ENCODE assay signal across 10 cellular contexts in the genomic region with DNA sequence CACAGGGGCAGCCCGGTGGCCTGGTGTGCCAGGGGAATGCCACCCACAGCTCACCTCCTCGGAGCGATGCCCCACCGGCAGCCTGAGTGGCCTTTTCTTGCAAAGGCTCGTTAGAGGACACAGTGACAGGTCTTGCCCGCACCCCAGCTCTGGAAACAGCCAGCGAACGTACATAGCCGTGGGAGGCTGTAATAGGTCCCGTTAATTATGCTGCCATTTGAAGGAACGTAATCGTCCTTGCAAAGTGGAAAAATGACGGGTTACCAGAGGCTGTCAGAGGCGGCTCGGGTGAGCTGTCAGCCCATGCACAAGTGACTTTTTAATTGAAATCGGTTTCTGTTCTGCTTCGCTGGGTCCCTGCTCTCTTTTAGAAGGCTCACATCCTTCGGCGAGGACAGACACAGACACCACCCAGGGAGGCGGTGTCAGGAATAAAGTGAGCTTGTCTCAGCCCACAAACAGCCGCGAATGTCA.
DNase-seq lines count a peak whose midpoint lies in the region; ATAC-seq and TF ChIP-seq lines count a peak whose summit lies in the region.
"Had no signal": no experiment of that assay in that cellular context is flagged by ENCODE, and none has a peak within 500 bp of the region (broad histone marks: within the 10 kb centered on the region; RNA-seq: fewer than 3 reads in every experiment).

No MANE protein-coding gene starts in this region.

- H3K27ac ChIP-seq in trophoblast cell (ENCODE audit: low read depth, low read length) = no peak overlapping the region

- DNase-seq in HK-2 (ENCODE audit: unreplicated experiment) (peak; percentile 48), NOMO-1 treated with DMSO at 0.1 percent for 48 hours (lab: John Stamatoyannopoulos, UW; ENCODE audit: unreplicated experiment) (peak; percentile 74), fibroblast of the aortic adventitia (ENCODE audit: low read depth) (no peak), retinal pigment epithelial cell (ENCODE audit: low read depth) (no peak), trophoblast cell (no peak)
- DNase-seq: stimulated activated CD4-positive, alpha-beta T cell treated with anti-CD3 and anti-CD28 coated beads, Interleukin-1b, Interleukin-23, amount 100 ng/mL, for 48 hours had no signal

- H3K4me2 ChIP-seq in trophoblast cell (ENCODE audit: low read length) = no peak overlapping the region

- H3K4me3 ChIP-seq in fibroblast of the aortic adventitia (ENCODE audit: low read depth, low read length) = peak overlapping the region; percentile 3
- H3K4me3 ChIP-seq in retinal pigment epithelial cell (ENCODE audit: low read length) = peak overlapping the region; percentile 26
- H3K4me3 ChIP-seq in trophoblast cell (ENCODE audit: low read depth, low read length) = no peak overlapping the region

- H3K79me1 ChIP-seq in trophoblast cell (ENCODE audit: low read length) = no peaks in the 10 kb centered on the region

- H3K79me2 ChIP-seq in trophoblast cell (ENCODE audit: control insufficient read depth, insufficient read depth, low read length, poor library complexity) = no peaks in the 10 kb centered on the region

- H4K8ac ChIP-seq in trophoblast cell (ENCODE audit: low read depth, low read length) = no peak overlapping the region

- no peak overlapping the region for H2AK5ac ChIP-seq in trophoblast cell (ENCODE audit: low read length)

- no peak overlapping the region for H3K23ac ChIP-seq in trophoblast cell (ENCODE audit: low read length)

- H3K14ac ChIP-seq in trophoblast cell (ENCODE audit: low read length) = no peak overlapping the region

- no CpG with 5 or more reads among the region's 22 CpGs for WGBS in trophoblast cell (ENCODE audit: extremely low coverage, insufficient coverage, insufficient read length)

- TF ChIP-seq CTCF in fibroblast of the aortic adventitia (IDR thresholded peaks at IDR 0.05; ENCODE audit: insufficient read depth, low read length) (no peak), retinal pigment epithelial cell (conservative IDR thresholded peaks at IDR 0.05; ENCODE audit: low read depth, low read length) (no peak)

- no peak overlapping the region for H2BK12ac ChIP-seq in trophoblast cell (ENCODE audit: low read length)

- peaks cover 3% of the 10 kb centered on the region for H3K27me3 ChIP-seq in trophoblast cell (ENCODE audit: insufficient read depth, low read length)
- H3K27me3 ChIP-seq: tibial nerve had no signal

- H3K4me1 ChIP-seq in trophoblast cell (ENCODE audit: control insufficient read depth in 1 of 2, insufficient read depth in 2 of 2, low read length in 2 of 2) = no peaks in the 10 kb centered on the region

- no peak overlapping the region for H4K91ac ChIP-seq in trophoblast cell (ENCODE audit: low read depth, low read length)

- no peak overlapping the region for H3K18ac ChIP-seq in trophoblast cell (ENCODE audit: low read length)

- H2BK120ac ChIP-seq in trophoblast cell (ENCODE audit: insufficient read depth, low read length, poor library complexity) = no peak overlapping the region

- H3K9ac ChIP-seq in trophoblast cell (ENCODE audit: low read length) = no peak overlapping the region

- peaks cover 8% of the 10 kb centered on the region for H3K9me3 ChIP-seq in trophoblast cell (ENCODE audit: insufficient read depth, low read depth, low read length)

- H4K12ac ChIP-seq in trophoblast cell (ENCODE audit: low read depth, low read length) = no peak overlapping the region

- no peak overlapping the region for H2BK5ac ChIP-seq in trophoblast cell (ENCODE audit: low read depth, low read length, poor library complexity)

- ATAC-seq in GM19397 (IDR thresholded peaks at IDR 0.05; ENCODE audit: unreplicated experiment) = no peak
- no peak for ATAC-seq in HG02759 (IDR thresholded peaks at IDR 0.05; ENCODE audit: unreplicated experiment)
- ATAC-seq in HG03025 (IDR thresholded peaks at IDR 0.05; ENCODE audit: low FRiP score, unreplicated experiment) = no peak

- H3K36me3 ChIP-seq in trophoblast cell (ENCODE audit: control insufficient read depth in 1 of 2, insufficient read depth in 2 of 2, low read length in 2 of 2) = no peaks in the 10 kb centered on the region
- H3K36me3 ChIP-seq: tibial nerve had no signal

- H3K4ac ChIP-seq in trophoblast cell (ENCODE audit: low read depth, low read length) = no peak overlapping the region

- H2AFZ ChIP-seq in trophoblast cell (ENCODE audit: insufficient read depth, low read length, poor library complexity) = no peak overlapping the region

Comparison
In these comparisons a context has a peak if more than half of its experiments do, and no peak if none do; other contexts are left out.
1. DNase-seq: peak in HK-2 (single experiment) and NOMO-1 treated with DMSO at 0.1 percent for 48 hours (single experiment); none in fibroblast of the aortic adventitia (single experiment), retinal pigment epithelial cell (single experiment) and trophoblast cell (0 of 2).